Comparison of ENCODE assay signal across 3 cellular contexts in the genomic region with DNA sequence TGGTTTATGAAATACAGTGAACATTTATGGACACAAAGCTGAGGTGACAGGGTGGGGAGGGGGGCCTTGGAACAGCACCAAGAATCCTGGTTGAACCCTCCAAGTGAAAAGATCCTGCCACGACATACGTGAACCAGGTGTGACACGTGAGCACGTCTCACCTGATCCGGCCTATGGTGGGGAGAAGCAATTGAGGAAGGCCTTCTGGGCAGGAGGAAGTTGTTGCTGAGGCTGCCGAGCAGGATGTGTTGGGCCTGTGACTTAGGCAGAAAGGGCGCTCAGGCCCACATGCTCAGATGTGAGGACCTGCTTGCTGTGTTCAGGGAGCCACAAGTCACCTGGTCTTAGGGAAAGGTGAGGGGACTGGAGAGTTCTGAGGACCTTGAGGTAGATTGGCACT.
TF ChIP-seq lines count a peak whose summit lies in the region.

No MANE protein-coding gene starts in this region.

TF ChIP-seq in GM23338, 12 proteins besides CTCF, POLR2A, EP300 and RAD21:
- TF ChIP-seq ZNF114 (CRISPR knock-in tag; IDR thresholded peaks at IDR 0.05) (no peak), CREB1 (CRISPR knock-in tag; IDR thresholded peaks at IDR 0.05; ENCODE audit: low read depth) (no peak), EZH2 (IDR thresholded peaks at IDR 0.05; ENCODE audit: low read depth, unreplicated experiment) (no peak), POLR2AphosphoS5 (IDR thresholded peaks at IDR 0.05; ENCODE audit: low read depth) (0 out of 2 replicates have a peak, but pooled peaks have one; percentile 23), ZNF462 (CRISPR knock-in tag; IDR thresholded peaks at IDR 0.05) (no peak), NANOG (IDR thresholded peaks at IDR 0.05; ENCODE audit: borderline replicate concordance) (no peak), ZNF331 (CRISPR knock-in tag; IDR thresholded peaks at IDR 0.05; ENCODE audit: low read depth) (no peak), EZH2phosphoT487 (IDR thresholded peaks at IDR 0.05; ENCODE audit: unreplicated experiment) (no peak), JUNB (IDR thresholded peaks at IDR 0.05; ENCODE audit: unreplicated experiment) (no peak)

TF ChIP-seq in GM12878, 131 proteins besides CTCF, POLR2A, EP300 and RAD21:
- no peak for TF ChIP-seq BCLAF1 (IDR thresholded peaks at IDR 0.05)
- no peak for TF ChIP-seq TCF12 (IDR thresholded peaks at IDR 0.05; ENCODE audit: low read depth, low read length)

TF ChIP-seq in HepG2, 621 proteins besides CTCF, POLR2A, EP300 and RAD21:
- TF ChIP-seq ZNF704 (CRISPR knock-in tag; IDR thresholded peaks at IDR 0.05; ENCODE audit: borderline replicate concordance) (no peak), TBP (CRISPR knock-in tag; IDR thresholded peaks at IDR 0.05) (no peak), MEIS2 (CRISPR knock-in tag; IDR thresholded peaks at IDR 0.05) (no peak), GPN1 (CRISPR knock-in tag; IDR thresholded peaks at IDR 0.05; ENCODE audit: borderline replicate concordance) (no peak), SRY (CRISPR knock-in tag; IDR thresholded peaks at IDR 0.05) (no peak), ZSCAN5A (CRISPR knock-in tag; IDR thresholded peaks at IDR 0.05; ENCODE audit: borderline replicate concordance) (no peak), AHDC1 (CRISPR knock-in tag; IDR thresholded peaks at IDR 0.05; ENCODE audit: borderline replicate concordance) (no peak)
- TF ChIP-seq, protein P1, sequence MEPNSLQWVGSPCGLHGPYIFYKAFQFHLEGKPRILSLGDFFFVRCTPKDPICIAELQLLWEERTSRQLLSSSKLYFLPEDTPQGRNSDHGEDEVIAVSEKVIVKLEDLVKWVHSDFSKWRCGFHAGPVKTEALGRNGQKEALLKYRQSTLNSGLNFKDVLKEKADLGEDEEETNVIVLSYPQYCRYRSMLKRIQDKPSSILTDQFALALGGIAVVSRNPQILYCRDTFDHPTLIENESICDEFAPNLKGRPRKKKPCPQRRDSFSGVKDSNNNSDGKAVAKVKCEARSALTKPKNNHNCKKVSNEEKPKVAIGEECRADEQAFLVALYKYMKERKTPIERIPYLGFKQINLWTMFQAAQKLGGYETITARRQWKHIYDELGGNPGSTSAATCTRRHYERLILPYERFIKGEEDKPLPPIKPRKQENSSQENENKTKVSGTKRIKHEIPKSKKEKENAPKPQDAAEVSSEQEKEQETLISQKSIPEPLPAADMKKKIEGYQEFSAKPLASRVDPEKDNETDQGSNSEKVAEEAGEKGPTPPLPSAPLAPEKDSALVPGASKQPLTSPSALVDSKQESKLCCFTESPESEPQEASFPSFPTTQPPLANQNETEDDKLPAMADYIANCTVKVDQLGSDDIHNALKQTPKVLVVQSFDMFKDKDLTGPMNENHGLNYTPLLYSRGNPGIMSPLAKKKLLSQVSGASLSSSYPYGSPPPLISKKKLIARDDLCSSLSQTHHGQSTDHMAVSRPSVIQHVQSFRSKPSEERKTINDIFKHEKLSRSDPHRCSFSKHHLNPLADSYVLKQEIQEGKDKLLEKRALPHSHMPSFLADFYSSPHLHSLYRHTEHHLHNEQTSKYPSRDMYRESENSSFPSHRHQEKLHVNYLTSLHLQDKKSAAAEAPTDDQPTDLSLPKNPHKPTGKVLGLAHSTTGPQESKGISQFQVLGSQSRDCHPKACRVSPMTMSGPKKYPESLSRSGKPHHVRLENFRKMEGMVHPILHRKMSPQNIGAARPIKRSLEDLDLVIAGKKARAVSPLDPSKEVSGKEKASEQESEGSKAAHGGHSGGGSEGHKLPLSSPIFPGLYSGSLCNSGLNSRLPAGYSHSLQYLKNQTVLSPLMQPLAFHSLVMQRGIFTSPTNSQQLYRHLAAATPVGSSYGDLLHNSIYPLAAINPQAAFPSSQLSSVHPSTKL (CRISPR knock-in tag; IDR thresholded peaks at IDR 0.05), result no peak
